ENCODE assay signal across 1 cellular context in the genomic region with DNA sequence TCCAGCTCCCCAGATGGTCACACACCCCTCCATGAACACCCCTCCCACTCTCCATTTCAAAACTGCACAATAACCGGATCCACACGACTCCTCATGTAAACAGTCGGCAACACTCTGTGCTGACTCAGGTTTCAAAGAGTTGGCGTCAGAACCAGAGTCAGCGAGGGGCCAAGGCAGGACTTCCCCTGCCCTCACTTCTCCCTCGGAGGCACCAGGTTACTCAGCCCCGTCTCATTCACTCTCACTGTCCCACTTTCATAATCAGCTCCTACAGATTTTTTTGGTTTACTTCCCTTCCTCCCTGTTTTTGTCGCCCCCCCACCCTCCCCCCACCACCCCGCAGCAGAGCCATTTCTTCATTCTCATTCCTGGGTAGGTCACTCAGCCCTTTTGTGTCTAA.
A peak's percentile ranks its signal among the peaks of the same experiment; 100 is the strongest.
TF ChIP-seq lines count a peak whose summit lies in the region.

No MANE protein-coding gene starts in this region.

TF ChIP-seq in GM12878, 131 proteins besides CTCF, POLR2A, EP300 and RAD21:
- peak; percentile 23; the same call in 1 of the 2 replicates for TF ChIP-seq JUNB (IDR thresholded peaks at IDR 0.05)
- TF ChIP-seq, protein P1, sequence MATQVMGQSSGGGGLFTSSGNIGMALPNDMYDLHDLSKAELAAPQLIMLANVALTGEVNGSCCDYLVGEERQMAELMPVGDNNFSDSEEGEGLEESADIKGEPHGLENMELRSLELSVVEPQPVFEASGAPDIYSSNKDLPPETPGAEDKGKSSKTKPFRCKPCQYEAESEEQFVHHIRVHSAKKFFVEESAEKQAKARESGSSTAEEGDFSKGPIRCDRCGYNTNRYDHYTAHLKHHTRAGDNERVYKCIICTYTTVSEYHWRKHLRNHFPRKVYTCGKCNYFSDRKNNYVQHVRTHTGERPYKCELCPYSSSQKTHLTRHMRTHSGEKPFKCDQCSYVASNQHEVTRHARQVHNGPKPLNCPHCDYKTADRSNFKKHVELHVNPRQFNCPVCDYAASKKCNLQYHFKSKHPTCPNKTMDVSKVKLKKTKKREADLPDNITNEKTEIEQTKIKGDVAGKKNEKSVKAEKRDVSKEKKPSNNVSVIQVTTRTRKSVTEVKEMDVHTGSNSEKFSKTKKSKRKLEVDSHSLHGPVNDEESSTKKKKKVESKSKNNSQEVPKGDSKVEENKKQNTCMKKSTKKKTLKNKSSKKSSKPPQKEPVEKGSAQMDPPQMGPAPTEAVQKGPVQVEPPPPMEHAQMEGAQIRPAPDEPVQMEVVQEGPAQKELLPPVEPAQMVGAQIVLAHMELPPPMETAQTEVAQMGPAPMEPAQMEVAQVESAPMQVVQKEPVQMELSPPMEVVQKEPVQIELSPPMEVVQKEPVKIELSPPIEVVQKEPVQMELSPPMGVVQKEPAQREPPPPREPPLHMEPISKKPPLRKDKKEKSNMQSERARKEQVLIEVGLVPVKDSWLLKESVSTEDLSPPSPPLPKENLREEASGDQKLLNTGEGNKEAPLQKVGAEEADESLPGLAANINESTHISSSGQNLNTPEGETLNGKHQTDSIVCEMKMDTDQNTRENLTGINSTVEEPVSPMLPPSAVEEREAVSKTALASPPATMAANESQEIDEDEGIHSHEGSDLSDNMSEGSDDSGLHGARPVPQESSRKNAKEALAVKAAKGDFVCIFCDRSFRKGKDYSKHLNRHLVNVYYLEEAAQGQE (IDR thresholded peaks at IDR 0.05; ENCODE audit: low read depth, low read length), result no peak
- TF ChIP-seq NR2F1 (conservative IDR thresholded peaks at IDR 0.05), result no peak
- TF ChIP-seq SPI1 (IDR thresholded peaks at IDR 0.05; ENCODE audit: borderline replicate concordance, insufficient read depth, low read depth, low read length), result peak; percentile 38; the same call in 1 of the 2 replicates
- no peak for TF ChIP-seq BCL11A (IDR thresholded peaks at IDR 0.05; ENCODE audit: low read depth, low read length)
- no peak for TF ChIP-seq SREBF2 (IDR thresholded peaks at IDR 0.05; ENCODE audit: low read length)
- TF ChIP-seq PAX8 (IDR thresholded peaks at IDR 0.05), result no peak
- TF ChIP-seq MTA2 (IDR thresholded peaks at IDR 0.05; ENCODE audit: low read depth), result no peak
- no peak for TF ChIP-seq GATAD2B (conservative IDR thresholded peaks at IDR 0.05; ENCODE audit: low read depth)
- no peak for TF ChIP-seq CBX3 (IDR thresholded peaks at IDR 0.05; ENCODE audit: borderline replicate concordance, low read depth)
- TF ChIP-seq TBL1XR1 (IDR thresholded peaks at IDR 0.05; ENCODE audit: low read depth, low read length), result no peak
- 0 out of 2 replicates have a peak, but pooled peaks have one; percentile 15 for TF ChIP-seq CREB1 (IDR thresholded peaks at IDR 0.05; ENCODE audit: low read depth)
